Comparison of ENCODE assay signal across 4 cellular contexts in genomic region chr20:19487420-19487819, GRCh38.
"Had no signal": no experiment of that assay in that cellular context is flagged by ENCODE, and none has a peak within 500 bp of the region (broad histone marks: within the 10 kb centered on the region; RNA-seq: fewer than 3 reads in every experiment).

No MANE protein-coding gene starts in this region.

- H2AFZ ChIP-seq: GM23338 had no signal

- H3K4me3 ChIP-seq: GM23338, K562 had no signal

- ATAC-seq: GM23338, K562 had no signal

- H3K4me2 ChIP-seq: GM23338 had no signal

- DNase-seq: H9, HCEC 1CT had no signal
